2 cellular contexts compared by ENCODE assay signal in genomic region chr2:234555161-234555560, GRCh38.
A peak's percentile ranks its signal among the peaks of the same experiment; 100 is the strongest.
TF ChIP-seq lines count a peak whose summit lies in the region.

No MANE protein-coding gene starts in this region.

TF ChIP-seq in HepG2, 621 proteins besides CTCF, POLR2A, EP300 and RAD21:
- TF ChIP-seq SNAPC4 (CRISPR knock-in tag; IDR thresholded peaks at IDR 0.05) (no peak), THAP8 (CRISPR knock-in tag; IDR thresholded peaks at IDR 0.05; ENCODE audit: borderline replicate concordance) (no peak), HNRNPUL1 (IDR thresholded peaks at IDR 0.05; ENCODE audit: low read depth, low read length) (no peak), BATF2 (CRISPR knock-in tag; IDR thresholded peaks at IDR 0.05) (no peak), ZNF724P (CRISPR knock-in tag; IDR thresholded peaks at IDR 0.05; ENCODE audit: borderline replicate concordance) (no peak), KDM1A (CRISPR knock-in tag; IDR thresholded peaks at IDR 0.05) (0 out of 2 replicates have a peak, but pooled peaks have one; percentile 22), MEF2D (CRISPR knock-in tag; IDR thresholded peaks at IDR 0.05) (no peak), ZNF841 (CRISPR knock-in tag; IDR thresholded peaks at IDR 0.05; ENCODE audit: borderline replicate concordance) (no peak), ZNF503 (CRISPR knock-in tag; IDR thresholded peaks at IDR 0.05) (no peak), RBAK (CRISPR knock-in tag; IDR thresholded peaks at IDR 0.05) (peak; percentile 99), RFXAP (CRISPR knock-in tag; IDR thresholded peaks at IDR 0.05; ENCODE audit: borderline replicate concordance) (no peak), TFDP1 (CRISPR knock-in tag; IDR thresholded peaks at IDR 0.05; ENCODE audit: borderline replicate concordance) (no peak), ZMYM3 (CRISPR knock-in tag; IDR thresholded peaks at IDR 0.05) (peak; percentile 36; the same call in 1 of the 2 replicates), ZIK1 (CRISPR knock-in tag; IDR thresholded peaks at IDR 0.05; ENCODE audit: borderline replicate concordance, low read depth) (no peak), CBX2 (IDR thresholded peaks at IDR 0.05; ENCODE audit: low read depth, low read length) (no peak), CBX2 (CRISPR knock-in tag; IDR thresholded peaks at IDR 0.05; ENCODE audit: low read depth) (no peak), ZFP82 (CRISPR knock-in tag; IDR thresholded peaks at IDR 0.05; ENCODE audit: borderline replicate concordance) (no peak), BHLHE40 (IDR thresholded peaks at IDR 0.05; ENCODE audit: low read length) (no peak), GABPB1 (CRISPR knock-in tag; IDR thresholded peaks at IDR 0.05) (no peak)
TF ChIP-seq in HepG2: peak in this region for 3.

TF ChIP-seq in WTC11, 78 proteins besides CTCF, POLR2A, EP300 and RAD21 (continued from another document):
- TF ChIP-seq STAT6 (CRISPR knock-in tag; conservative IDR thresholded peaks at IDR 0.05; ENCODE audit: low read depth) = no peak
- no peak for TF ChIP-seq ZNF396 (CRISPR knock-in tag; IDR thresholded peaks at IDR 0.05; ENCODE audit: borderline replicate concordance)
- no peak for TF ChIP-seq ZNF512 (CRISPR knock-in tag; IDR thresholded peaks at IDR 0.05; ENCODE audit: borderline replicate concordance)
TF ChIP-seq in WTC11: peak in this region for 0.
